In genomic region chr1:47624531-47624930, GRCh38 we compare ENCODE assay signal across 10 cellular contexts.
DNase-seq lines count a peak whose midpoint lies in the region; ATAC-seq lines count a peak whose summit lies in the region.
"Had no signal": no experiment of that assay in that cellular context is flagged by ENCODE, and none has a peak within 500 bp of the region (broad histone marks: within the 10 kb centered on the region; RNA-seq: fewer than 3 reads in every experiment).

No MANE protein-coding gene starts in this region.

- no peak overlapping the region for H3K23ac ChIP-seq in mesendoderm (ENCODE audit: low read length)

- peak; percentile 12 for DNase-seq in EH (ENCODE audit: low read depth)
- peak; percentile 66 for DNase-seq in NCI-H1092 treated with DMSO at 0.1 percent for 48 hours (lab: John Stamatoyannopoulos, UW)
- DNase-seq in activated CD8-positive, alpha-beta memory T cell treated with anti-CD3 and anti-CD28 coated beads, Interleukin-2, amount 50 U/mL, for 48 hours = peak; percentile 40
- peak; percentile 86 for DNase-seq in mesendoderm
- DNase-seq in midbrain (lab: John Stamatoyannopoulos, UW) = no peak
- no peak for DNase-seq in GF-D8 (lab: John Stamatoyannopoulos, UW)
- DNase-seq: DND-41 had no signal

- ATAC-seq in HG03460 (IDR thresholded peaks at IDR 0.05; ENCODE audit: unreplicated experiment) = no peak
- no peak for ATAC-seq in GM21529 (IDR thresholded peaks at IDR 0.05; ENCODE audit: unreplicated experiment)
- ATAC-seq: naive thymus-derived CD8-positive, alpha-beta T cell had no signal

- H3K56ac ChIP-seq in mesendoderm (ENCODE audit: low read length) = no peak overlapping the region

- no peak overlapping the region for H3K4me3 ChIP-seq in mesendoderm (ENCODE audit: low read length)

- H3K9ac ChIP-seq in mesendoderm (ENCODE audit: low read length) = no peak overlapping the region

- H2BK120ac ChIP-seq in mesendoderm (ENCODE audit: low read depth, low read length) = no peak overlapping the region

- H3K36me3 ChIP-seq in mesendoderm (ENCODE audit: control insufficient read depth, insufficient read depth, low read length) = no peaks in the 10 kb centered on the region

- no peak overlapping the region for H2AK5ac ChIP-seq in mesendoderm (ENCODE audit: low read length)

- H3K27ac ChIP-seq in mesendoderm (ENCODE audit: low read depth, low read length) = no peak overlapping the region

- no peak overlapping the region for H3K4ac ChIP-seq in mesendoderm (ENCODE audit: low read depth, low read length)

- WGBS in mesendoderm (ENCODE audit: extremely low coverage, insufficient coverage, low lambda C conversion rate) = no CpG with 5 or more reads among the region's 4 CpGs

- no peak overlapping the region for H3K4me2 ChIP-seq in mesendoderm (ENCODE audit: low read length)

- H3K79me1 ChIP-seq in mesendoderm (ENCODE audit: low read length) = no peaks in the 10 kb centered on the region

- H4K8ac ChIP-seq in mesendoderm (ENCODE audit: low read depth, low read length) = no peak overlapping the region

- H4K5ac ChIP-seq in mesendoderm (ENCODE audit: low read length) = no peak overlapping the region

- H3K79me2 ChIP-seq in mesendoderm (ENCODE audit: control insufficient read depth, insufficient read depth, low read length) = no peaks in the 10 kb centered on the region

- H2BK15ac ChIP-seq in mesendoderm (replicated peaks; ENCODE audit: low read depth) = no peak overlapping the region

- H3K18ac ChIP-seq in mesendoderm (ENCODE audit: low read length) = no peak overlapping the region

- no peaks in the 10 kb centered on the region for H3K27me3 ChIP-seq in mesendoderm (ENCODE audit: insufficient read depth, low read length, poor library complexity)

- H3K4me1 ChIP-seq in mesendoderm (ENCODE audit: control insufficient read depth, low read depth, low read length) = no peaks in the 10 kb centered on the region

- H2BK5ac ChIP-seq in mesendoderm (ENCODE audit: low read length) = no peak overlapping the region

Comparison
In these comparisons a context has a peak if more than half of its experiments do, and no peak if none do; other contexts are left out.
1. DNase-seq: peak in EH (single experiment), NCI-H1092 treated with DMSO at 0.1 percent for 48 hours (single experiment), activated CD8-positive, alpha-beta memory T cell treated with anti-CD3 and anti-CD28 coated beads, Interleukin-2, amount 50 U/mL, for 48 hours (single experiment) and mesendoderm (single experiment); none in midbrain (single experiment) and GF-D8 (single experiment).